Comparison of ENCODE assay signal across 10 cellular contexts in the genomic region with DNA sequence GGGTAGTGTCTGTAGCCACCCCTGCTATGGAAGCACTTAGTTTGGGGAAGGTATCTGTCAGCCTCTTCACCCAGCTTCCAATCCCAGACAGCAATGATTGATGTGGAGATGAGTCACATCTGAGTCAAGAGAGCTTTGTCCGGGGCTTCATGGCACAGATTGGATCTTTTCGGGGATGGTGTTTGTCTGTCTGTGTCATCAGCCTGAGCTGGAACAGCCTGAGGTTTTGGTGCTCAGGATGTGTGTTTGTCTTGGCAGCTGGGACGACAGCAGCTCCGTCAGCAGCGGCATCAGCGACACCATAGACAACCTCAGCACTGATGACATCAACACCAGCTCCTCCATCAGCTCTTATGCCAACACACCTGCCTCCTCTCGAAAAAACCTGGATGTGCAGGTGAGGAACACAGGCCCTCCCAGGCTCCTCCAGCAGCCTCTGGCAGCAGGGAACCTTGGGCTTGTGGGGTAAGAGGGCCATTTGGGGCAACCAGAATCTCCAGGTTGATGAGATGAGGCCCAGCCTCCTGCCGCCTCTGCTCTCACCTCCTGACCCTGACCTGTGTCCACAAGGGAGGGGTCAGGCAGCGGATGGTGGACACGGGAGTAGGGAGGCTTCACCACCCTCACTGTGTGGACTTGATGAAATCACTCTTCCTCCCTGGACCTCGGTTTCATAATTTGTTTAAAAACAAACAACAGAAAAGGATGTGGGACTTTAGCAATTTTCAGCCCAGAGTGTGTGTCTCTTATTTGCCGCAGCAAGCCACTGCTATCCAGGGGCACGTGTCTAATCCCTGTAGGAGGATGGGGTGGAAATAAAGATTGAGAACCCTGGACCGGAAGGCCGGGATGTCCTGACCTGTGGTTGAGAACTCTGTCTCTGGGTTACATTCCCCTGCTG.
DNase-seq lines count a peak whose midpoint lies in the region; TF ChIP-seq lines count a peak whose summit lies in the region.
"Had no signal": no experiment of that assay in that cellular context is flagged by ENCODE, and none has a peak within 500 bp of the region (broad histone marks: within the 10 kb centered on the region; RNA-seq: fewer than 3 reads in every experiment).

No MANE protein-coding gene starts in this region.

- peaks cover 67% of the 10 kb centered on the region for H3K36me3 ChIP-seq in skeletal muscle satellite cell (ENCODE audit: insufficient read depth, low read length)

- H3K9me3 ChIP-seq in skeletal muscle satellite cell (replicated peaks; ENCODE audit: low read length), result no peaks in the 10 kb centered on the region

- H3K27me3 ChIP-seq in skeletal muscle satellite cell (ENCODE audit: control insufficient read depth, insufficient read depth, low read length), result no peaks in the 10 kb centered on the region

- no peak overlapping the region for H3K4me3 ChIP-seq in skeletal muscle satellite cell (ENCODE audit: low read length)

- DNase-seq in DMS 273 (lab: John Stamatoyannopoulos, UW; ENCODE audit: unreplicated experiment), result peak; percentile 4
- DNase-seq in DMS 273 treated with DMSO at 0.1 percent for 48 hours (lab: John Stamatoyannopoulos, UW), result no peak
- DNase-seq in NCI-H774 (lab: John Stamatoyannopoulos, UW), result peak; percentile 79
- DNase-seq in epithelial cell of prostate (ENCODE audit: low read depth, low spot score), result peak; percentile 84
- DNase-seq in NCI-H526 treated with DMSO at 0.1 percent for 48 hours (lab: John Stamatoyannopoulos, UW), result no peak
- no peak for DNase-seq in Kasumi-1 (lab: John Stamatoyannopoulos, UW)
- no peak for DNase-seq in erythroblast (lab: John Stamatoyannopoulos, UW)
- DNase-seq: T-helper 9 cell had no signal

- no peak for TF ChIP-seq POLR2A in erythroblast (IDR thresholded peaks at IDR 0.05; ENCODE audit: low read length)

- H3K4me2 ChIP-seq in skeletal muscle satellite cell (ENCODE audit: low read length), result peak overlapping the region; percentile 24

- H3K9ac ChIP-seq in skeletal muscle satellite cell (ENCODE audit: low read depth, low read length), result peak overlapping the region; percentile 64

- peaks cover 44% of the 10 kb centered on the region for H3K4me1 ChIP-seq in skeletal muscle satellite cell (ENCODE audit: control insufficient read depth, insufficient read depth, low read length)

- H3K27ac ChIP-seq in epithelial cell of prostate, result peak overlapping the region; percentile 73
- H3K27ac ChIP-seq: 22Rv1 had no signal

Comparison
In these comparisons a context has a peak if more than half of its experiments do, and no peak if none do; other contexts are left out.
1. DNase-seq: peak in DMS 273 (single experiment), NCI-H774 (single experiment) and epithelial cell of prostate (single experiment); none in DMS 273 treated with DMSO at 0.1 percent for 48 hours (single experiment), NCI-H526 treated with DMSO at 0.1 percent for 48 hours (single experiment), Kasumi-1 (0 of 2) and erythroblast (0 of 2).